Comparison of ENCODE assay signal across 1 cellular context in the genomic region with DNA sequence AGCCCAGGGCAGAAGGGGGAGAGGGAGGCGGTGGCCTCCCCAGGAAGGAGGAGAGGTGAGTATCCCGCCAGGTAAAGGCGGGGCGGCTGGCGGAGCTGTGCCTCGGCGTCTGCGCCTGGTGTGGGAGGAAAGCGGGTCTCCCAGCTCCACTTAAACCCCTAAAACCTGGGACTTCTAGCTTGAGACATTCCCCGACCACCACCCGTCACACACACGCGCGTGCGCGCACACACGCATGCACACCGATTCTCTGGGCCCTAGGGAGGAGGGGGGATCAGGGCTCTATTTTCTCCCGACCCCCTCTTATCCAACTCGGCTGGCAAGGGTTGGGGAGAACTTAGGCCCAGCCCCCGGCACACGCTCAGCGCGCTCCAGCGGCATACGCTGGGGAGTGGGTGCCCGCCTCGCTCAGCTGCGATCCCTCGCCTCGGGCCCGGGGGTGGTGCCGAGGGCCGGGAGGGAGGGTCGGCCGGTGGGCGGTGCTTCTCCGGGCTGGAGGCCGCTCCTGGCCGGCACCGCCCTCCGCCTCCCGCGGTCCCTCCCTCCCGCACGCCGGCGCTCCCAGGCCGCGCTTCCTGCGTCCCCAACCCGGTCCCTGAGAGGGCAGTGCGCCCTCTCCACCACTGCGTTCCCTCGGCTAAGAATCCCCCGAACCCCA.
TF ChIP-seq lines count a peak whose summit lies in the region.

TSS of gene TMEM51 (plus strand) at position 564 of the 658 bp plus-strand sequence. CDS start 61,341 bp downstream, outside the sequence.

TF ChIP-seq in HepG2, 621 proteins besides CTCF, POLR2A, EP300 and RAD21 (continued from another document and continues in another):
- TF ChIP-seq HMGXB3 (CRISPR knock-in tag; IDR thresholded peaks at IDR 0.05; ENCODE audit: borderline replicate concordance) (no peak), ZNF780A (CRISPR knock-in tag; IDR thresholded peaks at IDR 0.05) (no peak), TFDP2 (CRISPR knock-in tag; IDR thresholded peaks at IDR 0.05) (0 out of 2 replicates have a peak, but pooled peaks have one; percentile 31), KLF12 (CRISPR knock-in tag; IDR thresholded peaks at IDR 0.05; ENCODE audit: borderline replicate concordance) (no peak; the same call in 1 of the 2 replicates), ZNF724P (CRISPR knock-in tag; IDR thresholded peaks at IDR 0.05; ENCODE audit: borderline replicate concordance) (no peak), TCF7L2 (IDR thresholded peaks at IDR 0.05; ENCODE audit: low read depth, low read length) (no peak), POGK (CRISPR knock-in tag; conservative IDR thresholded peaks at IDR 0.05) (0 out of 2 replicates have a peak, but pooled peaks have one; percentile 27), TEAD2 (CRISPR knock-in tag; IDR thresholded peaks at IDR 0.05) (no peak), HOXD1 (CRISPR knock-in tag; IDR thresholded peaks at IDR 0.05) (no peak), BRF2 (CRISPR knock-in tag; IDR thresholded peaks at IDR 0.05) (no peak), ZNF790 (CRISPR knock-in tag; IDR thresholded peaks at IDR 0.05; ENCODE audit: borderline replicate concordance) (no peak), FUBP1 (CRISPR knock-in tag; IDR thresholded peaks at IDR 0.05; ENCODE audit: borderline replicate concordance) (no peak), SIN3A (IDR thresholded peaks at IDR 0.05; ENCODE audit: borderline replicate concordance, low read depth, low read length) (0 out of 2 replicates have a peak, but pooled peaks have one; percentile 44), ZNF629 (CRISPR knock-in tag; conservative IDR thresholded peaks at IDR 0.05) (no peak; the same call in 1 of the 2 replicates), CENPX (CRISPR knock-in tag; IDR thresholded peaks at IDR 0.05) (no peak), CBFB (CRISPR knock-in tag; IDR thresholded peaks at IDR 0.05) (no peak), PREB (CRISPR knock-in tag; IDR thresholded peaks at IDR 0.05) (no peak), HMG20B (CRISPR knock-in tag; conservative IDR thresholded peaks at IDR 0.05) (no peak), ZNF234 (CRISPR knock-in tag; conservative IDR thresholded peaks at IDR 0.05) (no peak), YY1 (IDR thresholded peaks at IDR 0.05; ENCODE audit: insufficient read depth, insufficient replicate concordance, low read depth, low read length) (no peak), RNF2 (conservative IDR thresholded peaks at IDR 0.05; ENCODE audit: low read depth) (no peak), RFX3 (CRISPR knock-in tag; IDR thresholded peaks at IDR 0.05) (no peak), ZNF547 (CRISPR knock-in tag; IDR thresholded peaks at IDR 0.05) (no peak), ARID5B (CRISPR knock-in tag; IDR thresholded peaks at IDR 0.05) (peak; percentile 45; the same call in 1 of the 2 replicates), SOX6 (IDR thresholded peaks at IDR 0.05) (no peak), SOX6 (CRISPR knock-in tag; IDR thresholded peaks at IDR 0.05) (no peak), REXO4 (CRISPR knock-in tag; IDR thresholded peaks at IDR 0.05; ENCODE audit: borderline replicate concordance) (no peak), ZNF598 (CRISPR knock-in tag; IDR thresholded peaks at IDR 0.05; ENCODE audit: borderline replicate concordance) (no peak), ZNF501 (CRISPR knock-in tag; IDR thresholded peaks at IDR 0.05) (no peak), PRPF4 (IDR thresholded peaks at IDR 0.05; ENCODE audit: low read depth, low read length, poor library complexity, severe bottlenecking) (no peak), ZMYM4 (CRISPR knock-in tag; IDR thresholded peaks at IDR 0.05) (no peak)
- TF ChIP-seq, protein P1, sequence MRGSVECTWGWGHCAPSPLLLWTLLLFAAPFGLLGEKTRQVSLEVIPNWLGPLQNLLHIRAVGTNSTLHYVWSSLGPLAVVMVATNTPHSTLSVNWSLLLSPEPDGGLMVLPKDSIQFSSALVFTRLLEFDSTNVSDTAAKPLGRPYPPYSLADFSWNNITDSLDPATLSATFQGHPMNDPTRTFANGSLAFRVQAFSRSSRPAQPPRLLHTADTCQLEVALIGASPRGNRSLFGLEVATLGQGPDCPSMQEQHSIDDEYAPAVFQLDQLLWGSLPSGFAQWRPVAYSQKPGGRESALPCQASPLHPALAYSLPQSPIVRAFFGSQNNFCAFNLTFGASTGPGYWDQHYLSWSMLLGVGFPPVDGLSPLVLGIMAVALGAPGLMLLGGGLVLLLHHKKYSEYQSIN (CRISPR knock-in tag; IDR thresholded peaks at IDR 0.05; ENCODE audit: borderline replicate concordance): 0 out of 2 replicates have a peak, but pooled peaks have one; percentile 8
- TF ChIP-seq, protein P2, sequence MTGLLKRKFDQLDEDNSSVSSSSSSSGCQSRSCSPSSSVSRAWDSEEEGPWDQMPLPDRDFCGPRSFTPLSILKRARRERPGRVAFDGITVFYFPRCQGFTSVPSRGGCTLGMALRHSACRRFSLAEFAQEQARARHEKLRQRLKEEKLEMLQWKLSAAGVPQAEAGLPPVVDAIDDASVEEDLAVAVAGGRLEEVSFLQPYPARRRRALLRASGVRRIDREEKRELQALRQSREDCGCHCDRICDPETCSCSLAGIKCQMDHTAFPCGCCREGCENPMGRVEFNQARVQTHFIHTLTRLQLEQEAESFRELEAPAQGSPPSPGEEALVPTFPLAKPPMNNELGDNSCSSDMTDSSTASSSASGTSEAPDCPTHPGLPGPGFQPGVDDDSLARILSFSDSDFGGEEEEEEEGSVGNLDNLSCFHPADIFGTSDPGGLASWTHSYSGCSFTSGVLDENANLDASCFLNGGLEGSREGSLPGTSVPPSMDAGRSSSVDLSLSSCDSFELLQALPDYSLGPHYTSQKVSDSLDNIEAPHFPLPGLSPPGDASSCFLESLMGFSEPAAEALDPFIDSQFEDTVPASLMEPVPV (CRISPR knock-in tag; IDR thresholded peaks at IDR 0.05): no peak
